10 cellular contexts compared by ENCODE assay signal in genomic region chr14:26841920-26842741, GRCh38.
DNase-seq lines count a peak whose midpoint lies in the region; ATAC-seq, FAIRE-seq and TF ChIP-seq lines count a peak whose summit lies in the region.
"Had no signal": no experiment of that assay in that cellular context is flagged by ENCODE, and none has a peak within 500 bp of the region (broad histone marks: within the 10 kb centered on the region; RNA-seq: fewer than 3 reads in every experiment).

No MANE protein-coding gene starts in this region.

- peak overlapping the region; percentile 34; the same call in 1 of the 2 replicates for H3K4me2 ChIP-seq in K562 (ENCODE audit: insufficient read depth, low read length)

- no peaks in the 10 kb centered on the region for H3K9me3 Mint-ChIP-seq in type B pancreatic cell
- peaks cover 12 to 18% of the 10 kb centered on the region in 2 donors for H3K9me3 Mint-ChIP-seq in effector memory CD8-positive, alpha-beta T cell
- H3K9me3 Mint-ChIP-seq: neural crest cell had no signal

- H3K27me3 Mint-ChIP-seq in type B pancreatic cell: peaks cover 6% of the 10 kb centered on the region
- no peaks in the 10 kb centered on the region for H3K27me3 Mint-ChIP-seq in effector memory CD8-positive, alpha-beta T cell
- H3K27me3 Mint-ChIP-seq: activated naive CD4-positive, alpha-beta T cell treated with anti-CD3 and anti-CD28 coated beads, Interleukin-2, amount 50 U/mL, for 24 hours had no signal

- no peak overlapping the region for H3K27ac ChIP-seq in K562 (ENCODE audit: extremely low read depth, low read depth, low read length)

- CTCF ChIA-PET in K562 (lab: Yijun Ruan, JAX; ENCODE audit: low intra/inter-chr PET ratio): no interaction called here

- WGBS in K562 (ENCODE audit: insufficient coverage, low coverage, missing lambda C conversion rate): 94% methylated on average over 3 of the region's 3 CpGs

- peak; percentile 31 for ATAC-seq in K562
- no peak for ATAC-seq in effector memory CD8-positive, alpha-beta T cell (replicated peaks)

- no peak overlapping the region; a peak in 1 of 4 replicates for H3K9ac ChIP-seq in K562 (ENCODE audit: insufficient read depth in 1 of 2, low read depth in 2 of 2, low read length in 2 of 2)

- peak overlapping the region; percentile 88 for H2AFZ ChIP-seq in K562 (ENCODE audit: low read depth, low read length)

- H3K4me3 ChIP-seq in K562: no peak overlapping the region

- no peak for FAIRE-seq in K562 (lab: Jason Lieb, UNC)

- peaks cover 34% of the 10 kb centered on the region for H3K79me2 ChIP-seq in K562 (ENCODE audit: control insufficient read depth, insufficient read depth, low read length)

- H3K9me3 ChIP-seq in K562 (replicated peaks; ENCODE audit: control insufficient read depth, insufficient read depth, low read depth, low read length): no peaks in the 10 kb centered on the region

- H3K36me3 ChIP-seq in K562 (ENCODE audit: control insufficient read depth, insufficient read depth, low read length): no peaks in the 10 kb centered on the region

- peaks cover 9% of the 10 kb centered on the region for H3K4me1 Mint-ChIP-seq in type B pancreatic cell (ENCODE audit: unreplicated experiment)
- H3K4me1 Mint-ChIP-seq in effector memory CD8-positive, alpha-beta T cell (ENCODE audit: low read depth in 2 of 2): no peaks in the 10 kb centered on the region
- H3K4me1 Mint-ChIP-seq: activated naive CD4-positive, alpha-beta T cell treated with anti-CD3 and anti-CD28 coated beads, Interleukin-2, amount 50 U/mL, for 24 hours had no signal

- no peaks in the 10 kb centered on the region for H4K20me1 ChIP-seq in K562 (replicated peaks; ENCODE audit: control insufficient read depth, insufficient read depth, low read length)

- intact Hi-C loops in K562 (cut with micrococcal nuclease): no loop called here

- H3K4me1 ChIP-seq in K562 (replicated peaks in 1 of 2; ENCODE audit: control insufficient read depth in 2 of 2, insufficient read depth in 2 of 2, low read length in 2 of 2): peaks cover 0 to 13% of the 10 kb centered on the region in 2 experiments; a peak in 3 of 5 replicates

- TF ChIP-seq POLR2A in K562 (conservative IDR thresholded peaks at IDR 0.05): no peak

- in situ Hi-C loops in K562 (cut with MboI): no loop called here

- no peak overlapping the region for H3K4me3 Mint-ChIP-seq in type B pancreatic cell
- H3K4me3 Mint-ChIP-seq in effector memory CD8-positive, alpha-beta T cell: no peak overlapping the region
- H3K4me3 Mint-ChIP-seq: activated naive CD4-positive, alpha-beta T cell treated with anti-CD3 and anti-CD28 coated beads, Interleukin-2, amount 50 U/mL, for 24 hours; neural crest cell had no signal

- TF ChIP-seq CTCF in K562 (IDR thresholded peaks at IDR 0.05 in 2 of 3, conservative IDR thresholded peaks at IDR 0.05 in 1 of 3; ENCODE audit: insufficient read depth in 2 of 3, low read depth in 1 of 3, low read length in 3 of 3) (no peak), type B pancreatic cell (conservative IDR thresholded peaks at IDR 0.05) (no peak)

- DNase-seq in K562 (ENCODE audit: extremely low read depth in 1 of 4, low spot score in 3 of 4): peak in 1 of 4 experiments; percentile 3
- DNase-seq in kidney tubule cell (ENCODE audit: low spot score): peak; percentile 99
- DNase-seq in type B pancreatic cell (ENCODE audit: extremely low spot score, unreplicated experiment): no peak
- no peak for DNase-seq in effector memory CD8-positive, alpha-beta T cell
- DNase-seq in foreskin melanocyte: no peak
- DNase-seq in activated T-cell treated with anti-CD3 and anti-CD28 coated beads, Interleukin-2, amount 50 U/mL, for 48 hours: no peak
- DNase-seq: NCI-H748 treated with DMSO at 0.1 percent for 48 hours had no signal

- H3K36me3 Mint-ChIP-seq in type B pancreatic cell: no peaks in the 10 kb centered on the region
- H3K36me3 Mint-ChIP-seq in effector memory CD8-positive, alpha-beta T cell (ENCODE audit: insufficient read depth): peaks cover 2% of the 10 kb centered on the region
- H3K36me3 Mint-ChIP-seq: activated naive CD4-positive, alpha-beta T cell treated with anti-CD3 and anti-CD28 coated beads, Interleukin-2, amount 50 U/mL, for 24 hours had no signal

- POLR2A ChIA-PET in K562 (lab: Yijun Ruan, JAX): no interaction called here

- TF ChIP-seq EP300 in Ishikawa (IDR thresholded peaks at IDR 0.05; ENCODE audit: borderline replicate concordance) (peak; percentile 51; the same call in 1 of the 2 replicates), K562 (IDR thresholded peaks at IDR 0.05; ENCODE audit: low read length) (no peak)

- no TSS peak for BruUV-seq in K562 (replicated peaks; lab: Mats Ljungman, UMichigan)

- no peaks in the 10 kb centered on the region for H3K27me3 ChIP-seq in K562 (ENCODE audit: control insufficient read depth in 2 of 2, insufficient read depth in 2 of 2, low read length in 2 of 2)

- no peak for TF ChIP-seq RAD21 in Ishikawa (IDR thresholded peaks at IDR 0.05; ENCODE audit: low read depth)
- no peak for TF ChIP-seq RAD21 in K562 (CRISPR knock-in tag; conservative IDR thresholded peaks at IDR 0.05 in 1 of 2, IDR thresholded peaks at IDR 0.05 in 1 of 2)

- no peaks in the 10 kb centered on the region for H3K9me1 ChIP-seq in K562 (ENCODE audit: control insufficient read depth, insufficient read depth, low read length)

- peak overlapping the region; percentile 59 for H3K27ac Mint-ChIP-seq in type B pancreatic cell
- H3K27ac Mint-ChIP-seq in effector memory CD8-positive, alpha-beta T cell: no peak overlapping the region
- H3K27ac Mint-ChIP-seq: activated naive CD4-positive, alpha-beta T cell treated with anti-CD3 and anti-CD28 coated beads, Interleukin-2, amount 50 U/mL, for 24 hours had no signal

TF ChIP-seq in Ishikawa, 13 proteins besides CTCF, POLR2A, EP300 and RAD21 (continues in another document):
- TF ChIP-seq CREB1 (IDR thresholded peaks at IDR 0.05; ENCODE audit: low read depth) (no peak), FOXM1 (IDR thresholded peaks at IDR 0.05; ENCODE audit: borderline replicate concordance, low read depth) (no peak), CEBPB (IDR thresholded peaks at IDR 0.05) (peak; percentile 83), TAF1 (IDR thresholded peaks at IDR 0.05; ENCODE audit: low read depth) (no peak), TEAD4 (IDR thresholded peaks at IDR 0.05) (peak; percentile 50), MAX (IDR thresholded peaks at IDR 0.05) (peak; percentile 56), USF1 (IDR thresholded peaks at IDR 0.05) (peak; percentile 16; the same call in 1 of the 2 replicates), YY1 (IDR thresholded peaks at IDR 0.05; ENCODE audit: low read depth) (no peak), NFIC (IDR thresholded peaks at IDR 0.05) (no peak), EGR1 (IDR thresholded peaks at IDR 0.05) (no peak), TCF12 (IDR thresholded peaks at IDR 0.05; ENCODE audit: low read depth) (peak; percentile 70; the same call in 1 of the 2 replicates)

TF ChIP-seq in K562, 482 proteins besides CTCF, POLR2A, EP300 and RAD21:
- TF ChIP-seq CEBPG (CRISPR knock-in tag; IDR thresholded peaks at IDR 0.05) (no peak), CEBPG (tag; conservative IDR thresholded peaks at IDR 0.05 in 1 of 2, IDR thresholded peaks at IDR 0.05 in 1 of 2) (0 out of 4 replicates have a peak, but pooled peaks of 1 of the 2 experiments have one; percentile 35), NONO (IDR thresholded peaks at IDR 0.05; ENCODE audit: low read depth in 2 of 2, low read length in 1 of 2) (no peak), MEF2D (tag; conservative IDR thresholded peaks at IDR 0.05; ENCODE audit: low read depth) (0 out of 2 replicates have a peak, but pooled peaks have one; percentile 27), CBX3 (IDR thresholded peaks at IDR 0.05; ENCODE audit: borderline replicate concordance in 1 of 2, low read length in 2 of 2) (no peak), ATF3 (IDR thresholded peaks at IDR 0.05) (0 out of 2 replicates have a peak, but pooled peaks have one; percentile 11), ATF3 (CRISPR knock-in tag; conservative IDR thresholded peaks at IDR 0.05) (no peak), RBM17 (IDR thresholded peaks at IDR 0.05; ENCODE audit: borderline replicate concordance, low read depth, low read length) (no peak), CEBPB (tag; IDR thresholded peaks at IDR 0.05) (peak; percentile 60), NFE2 (IDR thresholded peaks at IDR 0.05; ENCODE audit: low read depth) (peak; percentile 24; the same call in 1 of the 2 replicates), FOSL1 (tag; conservative IDR thresholded peaks at IDR 0.05) (peak; percentile 52; the same call in 1 of the 2 replicates)
